Comparison of ENCODE assay signal across 7 cellular contexts in genomic region chr2:114499101-114499500, GRCh38. TPM values are rescaled to one million over a fixed set of nuclear protein-coding genes. Genes with fewer than 3 reads are reported as not detected.
"Had no signal": no experiment of that assay in that cellular context is flagged by ENCODE, and none has a peak within 500 bp of the region (broad histone marks: within the 10 kb centered on the region; RNA-seq: fewer than 3 reads in every experiment).

No MANE protein-coding gene starts in this region.

- H3K4me3 ChIP-seq: GM23338 had no signal

- DNase-seq: H9, HCEC 1CT had no signal

- H3K27ac ChIP-seq: HL-60 had no signal

- H2AFZ ChIP-seq: GM23338 had no signal

- H3K4me2 ChIP-seq: GM23338 had no signal

- ATAC-seq: GM23338, HepG2 had no signal

RNA-seq across cellular contexts. Expression of gene DPP10, which starts 56.7 kb away (rescaled TPM):
- total RNA-seq: HT1080 had no signal
- polyA plus RNA-seq: IgD-negative memory B cell had no signal
